Comparison of ENCODE assay signal across 35 cellular contexts in genomic region chr11:102199673-102200072, GRCh38.
"Had no signal": no experiment of that assay in that cellular context is flagged by ENCODE, and none has a peak within 500 bp of the region (broad histone marks: within the 10 kb centered on the region; RNA-seq: fewer than 3 reads in every experiment).

No MANE protein-coding gene starts in this region.

- H3K27ac ChIP-seq: adrenal gland, body of pancreas, epithelial cell of prostate, esophagus squamous epithelium, WERI-Rb-1 had no signal

- H3K4me3 ChIP-seq: adrenal gland, body of pancreas, esophagus squamous epithelium had no signal

- H3K27ac Mint-ChIP-seq: activated B cell treated with CpG ODN at 0.5 μM for 24 hours; activated CD8-positive, alpha-beta T cell treated with anti-CD3 and anti-CD28 coated beads for 36 hours; activated naive CD4-positive, alpha-beta T cell treated with anti-CD3 and anti-CD28 coated beads, Interleukin-2, amount 50 U/mL, for 24 hours; activated naive CD8-positive, alpha-beta T cell treated with anti-CD3 and anti-CD28 coated beads for 36 hours; activated naive CD8-positive, alpha-beta T cell treated with anti-CD3 and anti-CD28 coated beads, Interleukin-2, amount 50 U/mL, for 24 hours; activated T-helper 17 cell treated with anti-CD3 and anti-CD28 coated beads, Interleukin-2, amount 50 U/mL, for 72 hours; effector memory CD8-positive, alpha-beta T cell; T-helper 1 cell treated with Interleukin-12 subunit alpha and Interleukin-12 subunit beta and Interleukin-4 antibody, amounts not matched to agents 30 μg/mL and 1 μg/mL, for 36 hours; T-helper 2 cell treated with Interferon-gamma antibody and Interleukin-4, amounts not matched to agents 5 μg/mL and 100 μg/mL, for 36 hours had no signal

- H3K4me1 Mint-ChIP-seq: activated B cell treated with CpG ODN at 0.5 μM for 24 hours; activated naive CD4-positive, alpha-beta T cell treated with anti-CD3 and anti-CD28 coated beads, Interleukin-2, amount 50 U/mL, for 24 hours; activated naive CD8-positive, alpha-beta T cell treated with anti-CD3 and anti-CD28 coated beads for 36 hours; activated naive CD8-positive, alpha-beta T cell treated with anti-CD3 and anti-CD28 coated beads, Interleukin-2, amount 50 U/mL, for 24 hours; activated T-helper 17 cell treated with anti-CD3 and anti-CD28 coated beads, Interleukin-2, amount 50 U/mL, for 72 hours had no signal

- H3K27me3 ChIP-seq: adrenal gland, body of pancreas, esophagus squamous epithelium had no signal

- H3K36me3 Mint-ChIP-seq: activated naive CD4-positive, alpha-beta T cell treated with anti-CD3 and anti-CD28 coated beads, Interleukin-2, amount 50 U/mL, for 24 hours; activated naive CD8-positive, alpha-beta T cell treated with anti-CD3 and anti-CD28 coated beads for 36 hours had no signal

- H3K9me3 ChIP-seq: adrenal gland, body of pancreas, esophagus squamous epithelium had no signal

- H3K9me3 Mint-ChIP-seq: activated naive CD4-positive, alpha-beta T cell treated with anti-CD3 and anti-CD28 coated beads, Interleukin-2, amount 50 U/mL, for 24 hours; activated naive CD8-positive, alpha-beta T cell treated with anti-CD3 and anti-CD28 coated beads, Interleukin-2, amount 50 U/mL, for 24 hours; activated T-cell treated with anti-CD3 and anti-CD28 coated beads, Interleukin-2, amount 50 U/mL, for 4 hours; activated T-helper 17 cell treated with anti-CD3 and anti-CD28 coated beads, Interleukin-2, amount 50 U/mL, for 72 hours; effector memory CD8-positive, alpha-beta T cell; T-helper 1 cell treated with Interleukin-12 subunit alpha and Interleukin-12 subunit beta and Interleukin-4 antibody, amounts not matched to agents 30 μg/mL and 1 μg/mL, for 36 hours; T-helper 2 cell treated with Interferon-gamma antibody and Interleukin-4, amounts not matched to agents 5 μg/mL and 100 μg/mL, for 36 hours had no signal

- FAIRE-seq: colon, endometrium, endothelial cell of umbilical vein had no signal

- ATAC-seq: activated CD4-positive, CD25-positive, alpha-beta regulatory T cell treated with anti-CD3 and anti-CD28 coated beads, Interleukin-2, amount 50 U/mL, for 24 hours; activated CD8-positive, alpha-beta T cell treated with anti-CD3 and anti-CD28 coated beads for 36 hours; activated naive CD8-positive, alpha-beta T cell treated with anti-CD3 and anti-CD28 coated beads, Interleukin-2, amount 50 U/mL, for 24 hours; activated T-cell treated with anti-CD3 and anti-CD28 coated beads, Interleukin-2, amount 50 U/mL, for 4 hours; activated T-helper 17 cell treated with anti-CD3 and anti-CD28 coated beads, Interleukin-2, amount 50 U/mL, for 72 hours; body of pancreas; effector memory CD8-positive, alpha-beta T cell had no signal

- H3K36me3 ChIP-seq: adrenal gland, WERI-Rb-1 had no signal

- DNase-seq: activated B cell treated with CpG ODN at 0.5 μM for 24 hours; activated CD4-positive, alpha-beta T cell treated with anti-CD3 and anti-CD28 coated beads for 48 hours; activated CD4-positive, alpha-beta T cell treated with anti-CD3 and anti-CD28 coated beads, Interleukin-2, amount 50 U/mL, for 1 hour; activated CD4-positive, alpha-beta T cell treated with anti-CD3 and anti-CD28 coated beads, Interleukin-2, amount 50 U/mL, for 48 hours; activated CD8-positive, alpha-beta memory T cell treated with anti-CD3 and anti-CD28 coated beads for 24 hours; activated CD8-positive, alpha-beta T cell treated with anti-CD3 and anti-CD28 coated beads for 36 hours; activated effector memory CD4-positive, alpha-beta T cell treated with Interleukin-2 at 50 U/mL for 16 hours; activated gamma-delta T cell treated with Interleukin-2 at 50 U/mL for 16 hours; activated naive CD4-positive, alpha-beta T cell treated with Interleukin-2 at 50 U/mL for 16 hours; activated naive CD8-positive, alpha-beta T cell treated with anti-CD3 and anti-CD28 coated beads for 36 hours; activated naive CD8-positive, alpha-beta T cell treated with anti-CD3 and anti-CD28 coated beads, Interleukin-2, amount 50 U/mL, for 24 hours; activated T-cell treated with anti-CD3 and anti-CD28 coated beads, Interleukin-2, amount 50 U/mL, for 4 hours; adrenal gland; amygdala; aorta; body of pancreas; caudate nucleus; cortex of kidney; dermis blood vessel endothelial cell; effector CD4-positive, alpha-beta T cell; effector memory CD8-positive, alpha-beta T cell; esophagus squamous epithelium; foreskin melanocyte; head of caudate nucleus; T1000; WERI-Rb-1 had no signal

- H3K4me3 Mint-ChIP-seq: activated B cell treated with CpG ODN at 0.5 μM for 24 hours; activated CD8-positive, alpha-beta T cell treated with anti-CD3 and anti-CD28 coated beads for 36 hours; activated naive CD4-positive, alpha-beta T cell treated with anti-CD3 and anti-CD28 coated beads, Interleukin-2, amount 50 U/mL, for 24 hours; activated naive CD8-positive, alpha-beta T cell treated with anti-CD3 and anti-CD28 coated beads for 36 hours; activated naive CD8-positive, alpha-beta T cell treated with anti-CD3 and anti-CD28 coated beads, Interleukin-2, amount 50 U/mL, for 24 hours; activated T-cell treated with anti-CD3 and anti-CD28 coated beads, Interleukin-2, amount 50 U/mL, for 4 hours; activated T-helper 17 cell treated with anti-CD3 and anti-CD28 coated beads, Interleukin-2, amount 50 U/mL, for 72 hours; effector memory CD8-positive, alpha-beta T cell; T-helper 1 cell treated with Interleukin-12 subunit alpha and Interleukin-12 subunit beta and Interleukin-4 antibody, amounts not matched to agents 30 μg/mL and 1 μg/mL, for 36 hours; T-helper 2 cell treated with Interferon-gamma antibody and Interleukin-4, amounts not matched to agents 5 μg/mL and 100 μg/mL, for 36 hours had no signal

- H3K4me1 ChIP-seq: adrenal gland, body of pancreas had no signal
